Comparison of ENCODE assay signal across 18 cellular contexts in genomic region chr1:226957714-226958113, GRCh38. TPM values are rescaled to one million over a fixed set of nuclear protein-coding genes. Genes with fewer than 3 reads are reported as not detected.
DNase-seq lines count a peak whose midpoint lies in the region; ATAC-seq and TF ChIP-seq lines count a peak whose summit lies in the region.
"Had no signal": no experiment of that assay in that cellular context is flagged by ENCODE, and none has a peak within 500 bp of the region (broad histone marks: within the 10 kb centered on the region; RNA-seq: fewer than 3 reads in every experiment).

No MANE protein-coding gene starts in this region.

- CTCF ChIA-PET in CD4-positive, alpha-beta T cell (lab: Charles Lee), result no interaction called here

- H3K4me1 Mint-ChIP-seq in CD4-positive, alpha-beta T cell (ENCODE audit: low read depth), result peaks cover 42% of the 10 kb centered on the region

- H3K27ac ChIP-seq in CD4-positive, alpha-beta T cell (ENCODE audit: low read depth, low read length), result no peak overlapping the region
- H3K27ac ChIP-seq in adrenal gland, result peak overlapping the region in 3 of 5 donors; percentile 47 to 55 (median 54)
- H3K27ac ChIP-seq in left ventricle myocardium inferior (replicated peaks), result peak overlapping the region; percentile 74
- H3K27ac ChIP-seq in substantia nigra (ENCODE audit: low read depth, low read length, poor library complexity, severe bottlenecking), result no peak overlapping the region
- H3K27ac ChIP-seq: BLaER1 treated with 17β-estradiol and CSF1 and Interleukin-3, amounts not matched to agents 10 nM and 100 nM had no signal

- H3K4me3 ChIP-seq in adrenal gland (no peak overlapping the region), left ventricle myocardium inferior (peak overlapping the region; percentile 22)
- H3K4me3 ChIP-seq: BLaER1 treated with 17β-estradiol and CSF1 and Interleukin-3, amounts not matched to agents 10 nM and 100 nM; K562 had no signal

- no peaks in the 10 kb centered on the region for H3K27me3 Mint-ChIP-seq in CD4-positive, alpha-beta T cell

- WGBS in adrenal gland, 4 donors, result 44 to 66% (median 49%) methylated on average over 11 of the region's 11 CpGs

- no peak for TF ChIP-seq POLR2A in adrenal gland (IDR thresholded peaks at IDR 0.05)

- H3K36me3 Mint-ChIP-seq in CD4-positive, alpha-beta T cell (ENCODE audit: low read depth), result peaks cover 36% of the 10 kb centered on the region

- H3K27me3 ChIP-seq in CD4-positive, alpha-beta T cell (ENCODE audit: control insufficient read depth, insufficient read depth, low read length), result no peaks in the 10 kb centered on the region
- no peaks in the 10 kb centered on the region for H3K27me3 ChIP-seq in adrenal gland
- H3K27me3 ChIP-seq in left ventricle myocardium inferior (ENCODE audit: low read depth), result no peaks in the 10 kb centered on the region
- H3K27me3 ChIP-seq: BLaER1 treated with 17β-estradiol and CSF1 and Interleukin-3, amounts not matched to agents 10 nM and 100 nM had no signal

- H3K4me1 ChIP-seq in adrenal gland (replicated peaks in 1 of 2), result peaks cover 16 to 32% of the 10 kb centered on the region in 2 donors
- H3K4me1 ChIP-seq in left ventricle myocardium inferior, result peaks cover 72% of the 10 kb centered on the region

- H3K36me3 ChIP-seq in adrenal gland (replicated peaks in 1 of 2) (peaks cover 0 to 10% of the 10 kb centered on the region in 2 donors), left ventricle myocardium inferior (peaks cover 5% of the 10 kb centered on the region)

- ATAC-seq in CD4-positive, alpha-beta T cell (ENCODE audit: poor library complexity), result no peak
- ATAC-seq in omental fat pad (ENCODE audit: low FRiP score), result no peak
- ATAC-seq: K562 had no signal

- H3K9me3 ChIP-seq in CD4-positive, alpha-beta T cell (ENCODE audit: control insufficient read depth, low read length), result no peaks in the 10 kb centered on the region
- H3K9me3 ChIP-seq in adrenal gland (replicated peaks in 1 of 3) (no peaks in the 10 kb centered on the region), left ventricle myocardium inferior (replicated peaks) (no peaks in the 10 kb centered on the region)

- intact Hi-C loops in CD4-positive, alpha-beta T cell (cut with DNase I, micrococcal nuclease), result no loop called here
- intact Hi-C loops in adrenal gland (cut with DNase I), result no loop called here
- intact Hi-C loops in left ventricle myocardium inferior (cut with micrococcal nuclease), result no loop called here

- TF ChIP-seq CTCF in CD4-positive, alpha-beta T cell (IDR thresholded peaks at IDR 0.05), result no peak
- TF ChIP-seq CTCF in adrenal gland (IDR thresholded peaks at IDR 0.05) (no peak), left ventricle myocardium inferior (IDR thresholded peaks at IDR 0.05; ENCODE audit: borderline replicate concordance) (peak; percentile 23), omental fat pad (IDR thresholded peaks at IDR 0.05) (no peak)

- no peak for DNase-seq in CD4-positive, alpha-beta T cell
- DNase-seq in adrenal gland, result peak in 2 of 7 donors; percentile 14 to 50
- no peak for DNase-seq in left ventricle myocardium inferior
- DNase-seq in omental fat pad (ENCODE audit: low spot score), result peak; percentile 9
- no peak for DNase-seq in NCI-H1694 (lab: John Stamatoyannopoulos, UW)
- DNase-seq in substantia nigra (lab: John Stamatoyannopoulos, UW), result no peak
- no peak for DNase-seq in amniotic stem cell (lab: John Stamatoyannopoulos, UW)
- DNase-seq: DMS79, GOT3, NCI-H1105 treated with DMSO at 0.1 percent for 48 hours, NCI-H187, NCI-H2227 treated with DMSO at 0.1 percent for 48 hours, NCI-H510A treated with DMSO at 0.1 percent for 48 hours, NCI-H774, OCI-M1, SIG-M5 had no signal

- H3K27ac Mint-ChIP-seq in CD4-positive, alpha-beta T cell, result peak overlapping the region; percentile 40

- POLR2A ChIA-PET in CD4-positive, alpha-beta T cell (lab: Charles Lee), result interaction anchor here (1.5 kb wide), 1 partner anchor 19 kb away, joined by 3 read pairs; no protein-coding TSS in a partner anchor

- no peak overlapping the region for H3K4me3 Mint-ChIP-seq in CD4-positive, alpha-beta T cell

- H3K9me3 Mint-ChIP-seq in CD4-positive, alpha-beta T cell, result peaks cover 3% of the 10 kb centered on the region

RNA-seq across cellular contexts. Expression of gene COQ8A, which starts 17.6 kb away (rescaled TPM):
- 10 to 100 TPM; 55.0 to 56.0 TPM for total RNA-seq in CD4-positive, alpha-beta T cell
- 100 to 1,000 TPM in 7 of 8 donors, 10 to 100 TPM in 1; 30.1 to 990 (median 609) TPM for total RNA-seq in adrenal gland
- 100 to 1,000 TPM in 2 of 3 donors, 10 to 100 TPM in 1; 33.8 to 453 (median 261) TPM for polyA plus RNA-seq in adrenal gland
- 357 TPM for total RNA-seq in left ventricle myocardium inferior
- total RNA-seq in omental fat pad, result 100 to 1,000 TPM; 118 to 175 (median 140) TPM

Comparison
In these comparisons a context has a peak if more than half of its experiments do, and no peak if none do; other contexts are left out.
1. H3K27ac ChIP-seq: peak in adrenal gland (3 of 5) and left ventricle myocardium inferior (single experiment); none in CD4-positive, alpha-beta T cell (single experiment) and substantia nigra (single experiment).